Comparison of ENCODE assay signal across 1 cellular context in the genomic region with DNA sequence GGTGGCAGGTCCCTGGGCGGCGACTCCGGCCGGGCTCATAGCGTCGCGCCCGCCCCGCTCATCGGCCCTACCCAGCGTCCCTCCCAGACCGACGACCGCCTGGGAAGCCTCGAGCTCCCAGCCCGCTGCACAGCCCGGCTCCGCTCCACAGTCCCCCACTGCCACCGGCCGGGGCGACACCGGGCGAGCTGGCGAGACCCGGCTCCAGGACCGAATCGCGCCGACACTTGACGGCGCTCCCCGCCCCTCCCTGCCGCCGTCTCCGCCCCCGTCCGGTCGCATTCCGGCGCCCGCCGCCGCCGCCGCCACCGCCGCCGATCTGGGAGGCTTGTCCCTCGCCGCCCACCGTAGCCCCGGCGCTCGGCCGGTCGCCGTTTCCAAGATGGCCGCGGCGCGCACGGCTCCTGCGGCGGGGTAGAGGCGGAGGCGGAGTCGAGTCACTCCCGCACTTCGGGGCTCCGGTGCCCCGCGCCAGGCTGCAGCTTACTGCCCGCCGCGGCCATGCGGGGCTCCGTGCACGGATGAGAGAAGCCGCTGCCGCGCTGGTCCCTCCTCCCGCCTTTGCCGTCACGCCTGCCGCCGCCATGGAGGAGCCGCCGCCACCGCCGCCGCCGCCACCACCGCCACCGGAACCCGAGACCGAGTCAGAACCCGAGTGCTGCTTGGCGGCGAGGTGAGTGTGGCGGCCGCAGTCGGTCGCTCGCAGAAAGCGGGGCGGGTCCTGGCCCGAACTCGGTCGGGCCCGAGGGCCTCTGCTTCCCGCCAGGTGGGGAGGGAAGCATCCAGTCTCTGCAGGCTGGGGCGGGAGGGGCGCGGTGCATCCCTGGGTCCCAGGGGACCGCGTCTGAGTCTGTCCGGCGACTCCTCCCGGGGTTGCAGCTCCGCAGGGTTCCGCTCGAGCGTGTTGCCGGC.
TF ChIP-seq lines count a peak whose summit lies in the region.

A gene with protein sequence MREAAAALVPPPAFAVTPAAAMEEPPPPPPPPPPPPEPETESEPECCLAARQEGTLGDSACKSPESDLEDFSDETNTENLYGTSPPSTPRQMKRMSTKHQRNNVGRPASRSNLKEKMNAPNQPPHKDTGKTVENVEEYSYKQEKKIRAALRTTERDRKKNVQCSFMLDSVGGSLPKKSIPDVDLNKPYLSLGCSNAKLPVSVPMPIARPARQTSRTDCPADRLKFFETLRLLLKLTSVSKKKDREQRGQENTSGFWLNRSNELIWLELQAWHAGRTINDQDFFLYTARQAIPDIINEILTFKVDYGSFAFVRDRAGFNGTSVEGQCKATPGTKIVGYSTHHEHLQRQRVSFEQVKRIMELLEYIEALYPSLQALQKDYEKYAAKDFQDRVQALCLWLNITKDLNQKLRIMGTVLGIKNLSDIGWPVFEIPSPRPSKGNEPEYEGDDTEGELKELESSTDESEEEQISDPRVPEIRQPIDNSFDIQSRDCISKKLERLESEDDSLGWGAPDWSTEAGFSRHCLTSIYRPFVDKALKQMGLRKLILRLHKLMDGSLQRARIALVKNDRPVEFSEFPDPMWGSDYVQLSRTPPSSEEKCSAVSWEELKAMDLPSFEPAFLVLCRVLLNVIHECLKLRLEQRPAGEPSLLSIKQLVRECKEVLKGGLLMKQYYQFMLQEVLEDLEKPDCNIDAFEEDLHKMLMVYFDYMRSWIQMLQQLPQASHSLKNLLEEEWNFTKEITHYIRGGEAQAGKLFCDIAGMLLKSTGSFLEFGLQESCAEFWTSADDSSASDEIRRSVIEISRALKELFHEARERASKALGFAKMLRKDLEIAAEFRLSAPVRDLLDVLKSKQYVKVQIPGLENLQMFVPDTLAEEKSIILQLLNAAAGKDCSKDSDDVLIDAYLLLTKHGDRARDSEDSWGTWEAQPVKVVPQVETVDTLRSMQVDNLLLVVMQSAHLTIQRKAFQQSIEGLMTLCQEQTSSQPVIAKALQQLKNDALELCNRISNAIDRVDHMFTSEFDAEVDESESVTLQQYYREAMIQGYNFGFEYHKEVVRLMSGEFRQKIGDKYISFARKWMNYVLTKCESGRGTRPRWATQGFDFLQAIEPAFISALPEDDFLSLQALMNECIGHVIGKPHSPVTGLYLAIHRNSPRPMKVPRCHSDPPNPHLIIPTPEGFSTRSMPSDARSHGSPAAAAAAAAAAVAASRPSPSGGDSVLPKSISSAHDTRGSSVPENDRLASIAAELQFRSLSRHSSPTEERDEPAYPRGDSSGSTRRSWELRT (N-terminal part only) (plus strand): TSS at position 359 of the 912 bp plus-strand sequence. CDS start 163 bp downstream, at position 522.

TF ChIP-seq in K562, 482 proteins besides CTCF, POLR2A, EP300 and RAD21 (continued from another document and continues in another):
- TF ChIP-seq U2AF1 (optimal IDR thresholded peaks at IDR 0.05; ENCODE audit: low read depth, low read length), result peak; percentile 97
- TF ChIP-seq, protein P1, sequence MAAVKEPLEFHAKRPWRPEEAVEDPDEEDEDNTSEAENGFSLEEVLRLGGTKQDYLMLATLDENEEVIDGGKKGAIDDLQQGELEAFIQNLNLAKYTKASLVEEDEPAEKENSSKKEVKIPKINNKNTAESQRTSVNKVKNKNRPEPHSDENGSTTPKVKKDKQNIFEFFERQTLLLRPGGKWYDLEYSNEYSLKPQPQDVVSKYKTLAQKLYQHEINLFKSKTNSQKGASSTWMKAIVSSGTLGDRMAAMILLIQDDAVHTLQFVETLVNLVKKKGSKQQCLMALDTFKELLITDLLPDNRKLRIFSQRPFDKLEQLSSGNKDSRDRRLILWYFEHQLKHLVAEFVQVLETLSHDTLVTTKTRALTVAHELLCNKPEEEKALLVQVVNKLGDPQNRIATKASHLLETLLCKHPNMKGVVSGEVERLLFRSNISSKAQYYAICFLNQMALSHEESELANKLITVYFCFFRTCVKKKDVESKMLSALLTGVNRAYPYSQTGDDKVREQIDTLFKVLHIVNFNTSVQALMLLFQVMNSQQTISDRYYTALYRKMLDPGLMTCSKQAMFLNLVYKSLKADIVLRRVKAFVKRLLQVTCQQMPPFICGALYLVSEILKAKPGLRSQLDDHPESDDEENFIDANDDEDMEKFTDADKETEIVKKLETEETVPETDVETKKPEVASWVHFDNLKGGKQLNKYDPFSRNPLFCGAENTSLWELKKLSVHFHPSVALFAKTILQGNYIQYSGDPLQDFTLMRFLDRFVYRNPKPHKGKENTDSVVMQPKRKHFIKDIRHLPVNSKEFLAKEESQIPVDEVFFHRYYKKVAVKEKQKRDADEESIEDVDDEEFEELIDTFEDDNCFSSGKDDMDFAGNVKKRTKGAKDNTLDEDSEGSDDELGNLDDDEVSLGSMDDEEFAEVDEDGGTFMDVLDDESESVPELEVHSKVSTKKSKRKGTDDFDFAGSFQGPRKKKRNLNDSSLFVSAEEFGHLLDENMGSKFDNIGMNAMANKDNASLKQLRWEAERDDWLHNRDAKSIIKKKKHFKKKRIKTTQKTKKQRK (IDR thresholded peaks at IDR 0.05; ENCODE audit: borderline replicate concordance, low read depth, low read length), result no peak
- TF ChIP-seq CREB3 (tag; conservative IDR thresholded peaks at IDR 0.05; ENCODE audit: low read depth), result no peak
- TF ChIP-seq, protein P2, sequence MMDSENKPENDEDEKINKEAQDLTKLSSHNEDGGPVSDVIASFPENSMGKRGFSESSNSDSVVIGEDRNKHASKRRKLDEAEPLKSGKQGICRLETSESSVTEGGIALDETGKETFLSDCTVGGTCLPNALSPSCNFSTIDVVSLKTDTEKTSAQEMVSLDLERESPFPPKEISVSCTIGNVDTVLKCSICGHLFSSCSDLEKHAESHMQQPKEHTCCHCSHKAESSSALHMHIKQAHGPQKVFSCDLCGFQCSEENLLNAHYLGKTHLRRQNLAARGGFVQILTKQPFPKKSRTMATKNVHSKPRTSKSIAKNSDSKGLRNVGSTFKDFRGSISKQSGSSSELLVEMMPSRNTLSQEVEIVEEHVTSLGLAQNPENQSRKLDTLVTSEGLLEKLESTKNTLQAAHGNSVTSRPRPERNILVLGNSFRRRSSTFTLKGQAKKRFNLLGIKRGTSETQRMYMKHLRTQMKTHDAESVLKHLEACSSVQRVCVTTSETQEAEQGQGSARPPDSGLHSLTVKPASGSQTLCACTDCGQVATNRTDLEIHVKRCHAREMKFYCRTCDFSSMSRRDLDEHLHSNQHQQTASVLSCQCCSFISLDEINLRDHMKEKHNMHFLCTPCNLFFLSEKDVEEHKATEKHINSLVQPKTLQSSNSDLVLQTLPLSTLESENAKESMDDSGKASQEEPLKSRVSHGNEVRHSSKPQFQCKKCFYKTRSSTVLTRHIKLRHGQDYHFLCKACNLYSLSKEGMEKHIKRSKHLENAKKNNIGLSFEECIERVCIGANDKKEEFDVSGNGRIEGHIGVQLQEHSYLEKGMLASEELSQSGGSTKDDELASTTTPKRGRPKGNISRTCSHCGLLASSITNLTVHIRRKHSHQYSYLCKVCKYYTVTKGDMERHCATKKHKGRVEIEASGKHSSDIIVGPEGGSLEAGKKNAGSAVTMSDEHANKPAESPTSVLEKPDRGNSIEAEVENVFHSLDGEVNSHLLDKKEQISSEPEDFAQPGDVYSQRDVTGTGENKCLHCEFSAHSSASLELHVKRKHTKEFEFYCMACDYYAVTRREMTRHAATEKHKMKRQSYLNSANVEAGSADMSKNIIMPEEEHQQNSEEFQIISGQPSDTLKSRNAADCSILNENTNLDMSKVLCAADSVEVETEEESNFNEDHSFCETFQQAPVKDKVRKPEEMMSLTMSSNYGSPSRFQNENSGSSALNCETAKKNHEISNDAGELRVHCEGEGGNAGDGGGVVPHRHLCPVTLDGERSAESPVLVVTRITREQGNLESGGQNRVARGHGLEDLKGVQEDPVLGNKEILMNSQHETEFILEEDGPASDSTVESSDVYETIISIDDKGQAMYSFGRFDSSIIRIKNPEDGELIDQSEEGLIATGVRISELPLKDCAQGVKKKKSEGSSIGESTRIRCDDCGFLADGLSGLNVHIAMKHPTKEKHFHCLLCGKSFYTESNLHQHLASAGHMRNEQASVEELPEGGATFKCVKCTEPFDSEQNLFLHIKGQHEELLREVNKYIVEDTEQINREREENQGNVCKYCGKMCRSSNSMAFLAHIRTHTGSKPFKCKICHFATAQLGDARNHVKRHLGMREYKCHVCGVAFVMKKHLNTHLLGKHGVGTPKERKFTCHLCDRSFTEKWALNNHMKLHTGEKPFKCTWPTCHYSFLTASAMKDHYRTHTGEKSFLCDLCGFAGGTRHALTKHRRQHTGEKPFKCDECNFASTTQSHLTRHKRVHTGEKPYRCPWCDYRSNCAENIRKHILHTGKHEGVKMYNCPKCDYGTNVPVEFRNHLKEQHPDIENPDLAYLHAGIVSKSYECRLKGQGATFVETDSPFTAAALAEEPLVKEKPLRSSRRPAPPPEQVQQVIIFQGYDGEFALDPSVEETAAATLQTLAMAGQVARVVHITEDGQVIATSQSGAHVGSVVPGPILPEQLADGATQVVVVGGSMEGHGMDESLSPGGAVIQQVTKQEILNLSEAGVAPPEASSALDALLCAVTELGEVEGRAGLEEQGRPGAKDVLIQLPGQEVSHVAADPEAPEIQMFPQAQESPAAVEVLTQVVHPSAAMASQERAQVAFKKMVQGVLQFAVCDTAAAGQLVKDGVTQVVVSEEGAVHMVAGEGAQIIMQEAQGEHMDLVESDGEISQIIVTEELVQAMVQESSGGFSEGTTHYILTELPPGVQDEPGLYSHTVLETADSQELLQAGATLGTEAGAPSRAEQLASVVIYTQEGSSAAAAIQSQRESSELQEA (IDR thresholded peaks at IDR 0.05; ENCODE audit: low read depth), result peak; percentile 89
- peak; percentile 62 for TF ChIP-seq BCOR (IDR thresholded peaks at IDR 0.05)
- TF ChIP-seq IFI16 (CRISPR knock-in tag; IDR thresholded peaks at IDR 0.05), result no peak
- TF ChIP-seq MBD2 (IDR thresholded peaks at IDR 0.05; ENCODE audit: borderline replicate concordance, low read depth), result peak; percentile 48; the same call in 1 of the 2 replicates
- no peak for TF ChIP-seq HNRNPUL1 (IDR thresholded peaks at IDR 0.05; ENCODE audit: low read length)
- peak; percentile 11 for TF ChIP-seq SMAD1 (IDR thresholded peaks at IDR 0.05; ENCODE audit: low read depth, low read length, partially characterized antibody)
- no peak for TF ChIP-seq ZNF551 (CRISPR knock-in tag; IDR thresholded peaks at IDR 0.05)
- TF ChIP-seq CTBP1 (IDR thresholded peaks at IDR 0.05; ENCODE audit: borderline replicate concordance), result peak; percentile 97
- TF ChIP-seq GTF2F1 (IDR thresholded peaks at IDR 0.05; ENCODE audit: low read depth, low read length), result peak; percentile 8; the same call in 1 of the 2 replicates
- TF ChIP-seq MCM7 (IDR thresholded peaks at IDR 0.05), result no peak
- TF ChIP-seq CC2D1A (IDR thresholded peaks at IDR 0.05), result no peak
- peak; percentile 89 for TF ChIP-seq PCBP1 (IDR thresholded peaks at IDR 0.05; ENCODE audit: low read depth, low read length, poor library complexity, severe bottlenecking)
- TF ChIP-seq KAT7 (CRISPR knock-in tag; IDR thresholded peaks at IDR 0.05; ENCODE audit: borderline replicate concordance), result peak; percentile 100
- TF ChIP-seq, protein P3, sequence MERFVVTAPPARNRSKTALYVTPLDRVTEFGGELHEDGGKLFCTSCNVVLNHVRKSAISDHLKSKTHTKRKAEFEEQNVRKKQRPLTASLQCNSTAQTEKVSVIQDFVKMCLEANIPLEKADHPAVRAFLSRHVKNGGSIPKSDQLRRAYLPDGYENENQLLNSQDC (CRISPR knock-in tag; IDR thresholded peaks at IDR 0.05), result peak; percentile 87; the same call in 1 of the 2 replicates
- TF ChIP-seq CHCHD3 (CRISPR knock-in tag; IDR thresholded peaks at IDR 0.05), result no peak
- TF ChIP-seq POLR2AphosphoS2 (IDR thresholded peaks at IDR 0.05; ENCODE audit: low read length), result no peak
- no peak for TF ChIP-seq XRCC3 (IDR thresholded peaks at IDR 0.05)
- TF ChIP-seq, protein P4, sequence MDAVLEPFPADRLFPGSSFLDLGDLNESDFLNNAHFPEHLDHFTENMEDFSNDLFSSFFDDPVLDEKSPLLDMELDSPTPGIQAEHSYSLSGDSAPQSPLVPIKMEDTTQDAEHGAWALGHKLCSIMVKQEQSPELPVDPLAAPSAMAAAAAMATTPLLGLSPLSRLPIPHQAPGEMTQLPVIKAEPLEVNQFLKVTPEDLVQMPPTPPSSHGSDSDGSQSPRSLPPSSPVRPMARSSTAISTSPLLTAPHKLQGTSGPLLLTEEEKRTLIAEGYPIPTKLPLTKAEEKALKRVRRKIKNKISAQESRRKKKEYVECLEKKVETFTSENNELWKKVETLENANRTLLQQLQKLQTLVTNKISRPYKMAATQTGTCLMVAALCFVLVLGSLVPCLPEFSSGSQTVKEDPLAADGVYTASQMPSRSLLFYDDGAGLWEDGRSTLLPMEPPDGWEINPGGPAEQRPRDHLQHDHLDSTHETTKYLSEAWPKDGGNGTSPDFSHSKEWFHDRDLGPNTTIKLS (IDR thresholded peaks at IDR 0.05; ENCODE audit: borderline replicate concordance, low read depth), result peak; percentile 22; the same call in 1 of the 2 replicates
- TF ChIP-seq, protein P5, sequence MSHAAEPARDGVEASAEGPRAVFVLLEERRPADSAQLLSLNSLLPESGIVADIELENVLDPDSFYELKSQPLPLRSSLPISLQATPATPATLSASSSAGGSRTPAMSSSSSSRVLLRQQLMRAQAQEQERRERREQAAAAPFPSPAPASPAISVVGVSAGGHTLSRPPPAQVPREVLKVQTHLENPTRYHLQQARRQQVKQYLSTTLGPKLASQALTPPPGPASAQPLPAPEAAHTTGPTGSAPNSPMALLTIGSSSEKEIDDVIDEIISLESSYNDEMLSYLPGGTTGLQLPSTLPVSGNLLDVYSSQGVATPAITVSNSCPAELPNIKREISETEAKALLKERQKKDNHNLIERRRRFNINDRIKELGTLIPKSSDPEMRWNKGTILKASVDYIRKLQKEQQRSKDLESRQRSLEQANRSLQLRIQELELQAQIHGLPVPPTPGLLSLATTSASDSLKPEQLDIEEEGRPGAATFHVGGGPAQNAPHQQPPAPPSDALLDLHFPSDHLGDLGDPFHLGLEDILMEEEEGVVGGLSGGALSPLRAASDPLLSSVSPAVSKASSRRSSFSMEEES (CRISPR knock-in tag; IDR thresholded peaks at IDR 0.05), result peak; percentile 1; the same call in 1 of the 2 replicates
- no peak; a peak in 2 of 4 replicates for TF ChIP-seq TRIM24 (IDR thresholded peaks at IDR 0.05)
- TF ChIP-seq ZNF197 (CRISPR knock-in tag; IDR thresholded peaks at IDR 0.05; ENCODE audit: low read depth), result no peak
